ENCODE assay signal across 1 cellular context in genomic region chr5:138963763-138964371, GRCh38.
TF ChIP-seq lines count a peak whose summit lies in the region.

No MANE protein-coding gene starts in this region.

TF ChIP-seq in HepG2, 621 proteins besides CTCF, POLR2A, EP300 and RAD21 (continued from another document and continues in another):
- peak; percentile 39; the same call in 1 of the 2 replicates for TF ChIP-seq ZNF205 (CRISPR knock-in tag; IDR thresholded peaks at IDR 0.05)
- no peak for TF ChIP-seq XBP1 (CRISPR knock-in tag; IDR thresholded peaks at IDR 0.05)
- no peak for TF ChIP-seq HNRNPL (IDR thresholded peaks at IDR 0.05; ENCODE audit: low read depth, low read length)
- no peak for TF ChIP-seq ZSCAN20 (CRISPR knock-in tag; IDR thresholded peaks at IDR 0.05; ENCODE audit: borderline replicate concordance)
- no peak for TF ChIP-seq ZNF546 (CRISPR knock-in tag; conservative IDR thresholded peaks at IDR 0.05)
- TF ChIP-seq AHDC1 (CRISPR knock-in tag; IDR thresholded peaks at IDR 0.05; ENCODE audit: borderline replicate concordance), result peak; percentile 59; the same call in 1 of the 2 replicates
- no peak for TF ChIP-seq ZNF256 (CRISPR knock-in tag; conservative IDR thresholded peaks at IDR 0.05)
- TF ChIP-seq ZNF749 (CRISPR knock-in tag; IDR thresholded peaks at IDR 0.05; ENCODE audit: borderline replicate concordance), result no peak
- no peak for TF ChIP-seq ZNF75D (CRISPR knock-in tag; IDR thresholded peaks at IDR 0.05; ENCODE audit: borderline replicate concordance)
- no peak for TF ChIP-seq ZNF124 (CRISPR knock-in tag; IDR thresholded peaks at IDR 0.05)
- no peak for TF ChIP-seq HNRNPK (IDR thresholded peaks at IDR 0.05; ENCODE audit: low read depth, low read length, poor library complexity, severe bottlenecking)
- TF ChIP-seq HNRNPLL (IDR thresholded peaks at IDR 0.05; ENCODE audit: low read depth, low read length, poor library complexity, severe bottlenecking), result no peak
- peak; percentile 35; the same call in 1 of the 2 replicates for TF ChIP-seq GABPB1 (CRISPR knock-in tag; IDR thresholded peaks at IDR 0.05)
- TF ChIP-seq SAP130 (CRISPR knock-in tag; IDR thresholded peaks at IDR 0.05; ENCODE audit: low read depth), result 0 out of 2 replicates have a peak, but pooled peaks have one; percentile 11
- TF ChIP-seq ZNF530 (CRISPR knock-in tag; IDR thresholded peaks at IDR 0.05; ENCODE audit: low read depth), result no peak
- no peak for TF ChIP-seq TBP (CRISPR knock-in tag; IDR thresholded peaks at IDR 0.05)
- TF ChIP-seq PPARG (CRISPR knock-in tag; conservative IDR thresholded peaks at IDR 0.05), result peak; percentile 61; the same call in 1 of the 2 replicates
- no peak for TF ChIP-seq ZNF550 (CRISPR knock-in tag; IDR thresholded peaks at IDR 0.05; ENCODE audit: borderline replicate concordance)
- TF ChIP-seq ZIK1 (CRISPR knock-in tag; IDR thresholded peaks at IDR 0.05; ENCODE audit: borderline replicate concordance, low read depth), result no peak
- TF ChIP-seq NFIC (IDR thresholded peaks at IDR 0.05; ENCODE audit: low read length), result 0 out of 2 replicates have a peak, but pooled peaks have one; percentile 28
- peak; percentile 50; the same call in 1 of the 2 replicates for TF ChIP-seq RXRB (CRISPR knock-in tag; IDR thresholded peaks at IDR 0.05; ENCODE audit: borderline replicate concordance)
- TF ChIP-seq ZNF577 (CRISPR knock-in tag; IDR thresholded peaks at IDR 0.05; ENCODE audit: borderline replicate concordance, low read depth), result no peak
- no peak for TF ChIP-seq NR0B2 (CRISPR knock-in tag; IDR thresholded peaks at IDR 0.05)
- TF ChIP-seq MTERF4 (CRISPR knock-in tag; IDR thresholded peaks at IDR 0.05), result no peak
- peak; percentile 16; the same call in 1 of the 2 replicates for TF ChIP-seq KDM2A (CRISPR knock-in tag; IDR thresholded peaks at IDR 0.05; ENCODE audit: borderline replicate concordance, low read depth)
- no peak for TF ChIP-seq MYC (CRISPR knock-in tag; IDR thresholded peaks at IDR 0.05; ENCODE audit: borderline replicate concordance)
- no peak for TF ChIP-seq RBM39 (IDR thresholded peaks at IDR 0.05; ENCODE audit: low read depth, low read length, poor library complexity, severe bottlenecking)
- TF ChIP-seq ZNF235 (CRISPR knock-in tag; IDR thresholded peaks at IDR 0.05; ENCODE audit: borderline replicate concordance), result no peak
- TF ChIP-seq ZNF709 (CRISPR knock-in tag; IDR thresholded peaks at IDR 0.05), result no peak
- peak; percentile 36; the same call in 1 of the 2 replicates for TF ChIP-seq KAT7 (CRISPR knock-in tag; IDR thresholded peaks at IDR 0.05; ENCODE audit: borderline replicate concordance)
- peak; percentile 23; the same call in 1 of the 2 replicates for TF ChIP-seq SOX5 (CRISPR knock-in tag; IDR thresholded peaks at IDR 0.05; ENCODE audit: borderline replicate concordance)
- TF ChIP-seq PRMT3 (CRISPR knock-in tag; IDR thresholded peaks at IDR 0.05; ENCODE audit: borderline replicate concordance, low read depth), result no peak
- no peak for TF ChIP-seq U2AF2 (IDR thresholded peaks at IDR 0.05; ENCODE audit: low read depth, low read length)
- TF ChIP-seq ZNF431 (CRISPR knock-in tag; IDR thresholded peaks at IDR 0.05; ENCODE audit: borderline replicate concordance, low read depth), result no peak
- 0 out of 2 replicates have a peak, but pooled peaks have one; percentile 55 for TF ChIP-seq ZNF501 (CRISPR knock-in tag; IDR thresholded peaks at IDR 0.05)
- 0 out of 2 replicates have a peak, but pooled peaks have one; percentile 27 for TF ChIP-seq FOXK1 (CRISPR knock-in tag; IDR thresholded peaks at IDR 0.05; ENCODE audit: borderline replicate concordance, low read depth)
- no peak for TF ChIP-seq SMARCE1 (IDR thresholded peaks at IDR 0.05; ENCODE audit: borderline replicate concordance)
- no peak for TF ChIP-seq MED13 (CRISPR knock-in tag; IDR thresholded peaks at IDR 0.05)
- TF ChIP-seq ATF2 (CRISPR knock-in tag; IDR thresholded peaks at IDR 0.05), result peak; percentile 25; the same call in 1 of the 2 replicates
- no peak for TF ChIP-seq ZFP36L1 (CRISPR knock-in tag; IDR thresholded peaks at IDR 0.05)
- TF ChIP-seq ZNF609 (CRISPR knock-in tag; IDR thresholded peaks at IDR 0.05; ENCODE audit: borderline replicate concordance), result no peak
- no peak for TF ChIP-seq GTF3A (CRISPR knock-in tag; conservative IDR thresholded peaks at IDR 0.05)
- TF ChIP-seq REPIN1 (CRISPR knock-in tag; IDR thresholded peaks at IDR 0.05; ENCODE audit: borderline replicate concordance, low read depth), result no peak
- TF ChIP-seq GFI1 (CRISPR knock-in tag; IDR thresholded peaks at IDR 0.05; ENCODE audit: borderline replicate concordance), result no peak
- TF ChIP-seq ZMAT3 (CRISPR knock-in tag; conservative IDR thresholded peaks at IDR 0.05), result peak; percentile 25; the same call in 1 of the 2 replicates
- TF ChIP-seq ZNF331 (CRISPR knock-in tag; IDR thresholded peaks at IDR 0.05), result peak; percentile 47; the same call in 1 of the 2 replicates
- no peak for TF ChIP-seq PITX1 (CRISPR knock-in tag; IDR thresholded peaks at IDR 0.05)
- no peak for TF ChIP-seq PRDM4 (CRISPR knock-in tag; IDR thresholded peaks at IDR 0.05; ENCODE audit: borderline replicate concordance)
- TF ChIP-seq ZBTB44 (CRISPR knock-in tag; IDR thresholded peaks at IDR 0.05), result no peak
- 0 out of 2 replicates have a peak, but pooled peaks have one; percentile 11 for TF ChIP-seq SOX13 (IDR thresholded peaks at IDR 0.05)
- peak in 1 of 2 experiments; percentile 68; a peak in 2 of 4 replicates for TF ChIP-seq SOX13 (CRISPR knock-in tag; conservative IDR thresholded peaks at IDR 0.05 in 1 of 2, IDR thresholded peaks at IDR 0.05 in 1 of 2)
- TF ChIP-seq ZFY (CRISPR knock-in tag; IDR thresholded peaks at IDR 0.05), result no peak; the same call in 1 of the 2 replicates
